Comparison of ENCODE assay signal across 10 cellular contexts in the genomic region with DNA sequence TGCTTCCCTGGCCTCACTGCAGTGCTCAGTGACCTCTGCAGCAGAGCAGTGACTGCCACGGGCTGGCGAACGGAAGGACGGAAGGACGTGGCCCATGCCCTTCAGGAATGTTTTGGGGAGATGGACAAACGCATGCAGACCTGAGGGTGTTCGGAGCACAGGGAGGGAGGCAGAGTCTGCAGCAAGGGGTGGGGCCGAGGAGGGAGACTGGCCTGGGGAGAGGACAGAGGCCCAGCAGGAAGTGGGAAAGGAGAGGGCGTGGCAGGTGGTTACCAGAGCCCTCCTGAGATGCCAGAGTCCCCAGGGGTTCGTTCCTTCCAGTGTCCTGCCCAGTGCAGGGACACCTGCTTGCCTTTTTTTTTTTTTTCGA. TPM values are rescaled to one million over a fixed set of nuclear protein-coding genes. Genes with fewer than 3 reads are reported as not detected.
DNase-seq lines count a peak whose midpoint lies in the region; ATAC-seq, FAIRE-seq and TF ChIP-seq lines count a peak whose summit lies in the region.
"Had no signal": no experiment of that assay in that cellular context is flagged by ENCODE, and none has a peak within 500 bp of the region (broad histone marks: within the 10 kb centered on the region; RNA-seq: fewer than 3 reads in every experiment).

No MANE protein-coding gene starts in this region.

- POLR2A ChIA-PET in A549 (lab: Yijun Ruan, JAX) = no interaction called here

- intact Hi-C loops in breast epithelium (cut with DNase I; ENCODE audit: low total_unique reads) = no loop called here

- H3K4me1 ChIP-seq in A549 = peaks cover 47% of the 10 kb centered on the region
- H3K4me1 ChIP-seq in HUES6 (ENCODE audit: control insufficient read depth, insufficient read depth, low read length) = peaks cover 59% of the 10 kb centered on the region
- H3K4me1 ChIP-seq in breast epithelium = peaks cover 0 to 10% of the 10 kb centered on the region in 2 donors
- peaks cover 0 to 9% of the 10 kb centered on the region in 2 donors for H3K4me1 ChIP-seq in lung (ENCODE audit: control insufficient read depth in 2 of 2, insufficient read depth in 2 of 2, low read length in 2 of 2)

- peak overlapping the region; percentile 96 for H3K9ac ChIP-seq in HUES6 (ENCODE audit: low read length)

- TF ChIP-seq POLR2A in A549 (IDR thresholded peaks at IDR 0.05; ENCODE audit: low read length) = no peak
- no peak for TF ChIP-seq POLR2A in breast epithelium (IDR thresholded peaks at IDR 0.05)

- H3K27ac ChIP-seq in A549 (peak overlapping the region; percentile 37 to 58; a peak in 4 of 6 replicates), HUES6 (ENCODE audit: low read depth, low read length) (peak overlapping the region; percentile 96), breast epithelium (peak overlapping the region; percentile 70 to 74), lung (ENCODE audit: low read depth in 1 of 2, low read length in 1 of 2) (peak overlapping the region in 1 of 2 donors; percentile 80)

- TF ChIP-seq CTCF in A549 (IDR thresholded peaks at IDR 0.05) (no peak), breast epithelium (IDR thresholded peaks at IDR 0.05) (no peak), lung (IDR thresholded peaks at IDR 0.05; ENCODE audit: control extremely low read depth, extremely low read depth) (no peak)

- WGBS in A549 (ENCODE audit: missing lambda C conversion rate) = 81% methylated on average over 11 of the region's 11 CpGs
- 31 to 32% methylated on average over 10 to 11 of the region's 11 CpGs for WGBS in lung, 2 donors

- TF ChIP-seq RAD21 in A549 (conservative IDR thresholded peaks at IDR 0.05 in 1 of 2, IDR thresholded peaks at IDR 0.05 in 1 of 2) = no peak

- no peak for FAIRE-seq in A549 (lab: Jason Lieb, UNC)

- no peak for TF ChIP-seq EP300 in A549 (IDR thresholded peaks at IDR 0.05)

- H3K27me3 ChIP-seq in HUES6 (ENCODE audit: control insufficient read depth, insufficient read depth, low read length) (no peaks in the 10 kb centered on the region), breast epithelium (no peaks in the 10 kb centered on the region), lung (ENCODE audit: control insufficient read depth, insufficient read depth) (no peaks in the 10 kb centered on the region)

- H3K36me3 ChIP-seq in HUES6 (ENCODE audit: control insufficient read depth, insufficient read depth, low read length) = no peaks in the 10 kb centered on the region
- no peaks in the 10 kb centered on the region for H3K36me3 ChIP-seq in breast epithelium
- no peaks in the 10 kb centered on the region for H3K36me3 ChIP-seq in lung (ENCODE audit: control insufficient read depth in 2 of 2, insufficient read depth in 2 of 2, low read length in 2 of 2)

- H3K4me3 ChIP-seq in A549 (no peak overlapping the region), HUES6 (ENCODE audit: low read depth, low read length) (peak overlapping the region; percentile 55), breast epithelium (peak overlapping the region in 1 of 3 donors; percentile 13), lung (no peak overlapping the region)

- no peaks in the 10 kb centered on the region for H3K9me3 ChIP-seq in A549
- no peaks in the 10 kb centered on the region for H3K9me3 ChIP-seq in HUES6 (ENCODE audit: control insufficient read depth, insufficient read depth, low read depth, low read length)
- H3K9me3 ChIP-seq in breast epithelium = no peaks in the 10 kb centered on the region
- no peaks in the 10 kb centered on the region for H3K9me3 ChIP-seq in lung (ENCODE audit: control insufficient read depth in 2 of 2, insufficient read depth in 1 of 2, low read length in 1 of 2)

- ATAC-seq in A549 (peak in 1 of 2 experiments; percentile 19; a peak in 1 of 6 replicates), lung (ENCODE audit: insufficient read depth, low FRiP score) (peak; percentile 61), GM19351 (IDR thresholded peaks at IDR 0.05; ENCODE audit: unreplicated experiment) (no peak), HG03442 (IDR thresholded peaks at IDR 0.05; ENCODE audit: unreplicated experiment) (no peak)

- H3K4me2 ChIP-seq in A549 = peak overlapping the region; percentile 39

- DNase-seq in A549 (ENCODE audit: low read depth in 1 of 2, low spot score in 1 of 2) (no peak), breast epithelium (ENCODE audit: low spot score in 2 of 2) (no peak), lung (ENCODE audit: low spot score) (peak; percentile 74), CD1c-positive myeloid dendritic cell (ENCODE audit: extremely low spot score) (no peak), AML-193 (lab: John Stamatoyannopoulos, UW) (no peak)
- DNase-seq: activated B cell treated with CpG ODN at 0.5 μM for 24 hours, GOT3 had no signal

- CTCF ChIA-PET in A549 (lab: Yijun Ruan, JAX) = interaction anchor here (0.7 to 4.6 kb wide), 5 partner anchors 13 to 72 kb away, joined by 3 to 35 read pairs (median 4); partner anchors contain the start of genes ADORA2B, TTC19 and ZSWIM7

TF ChIP-seq in A549, 52 proteins besides CTCF, POLR2A, EP300 and RAD21 (continues in another document):
- TF ChIP-seq, protein P1, sequence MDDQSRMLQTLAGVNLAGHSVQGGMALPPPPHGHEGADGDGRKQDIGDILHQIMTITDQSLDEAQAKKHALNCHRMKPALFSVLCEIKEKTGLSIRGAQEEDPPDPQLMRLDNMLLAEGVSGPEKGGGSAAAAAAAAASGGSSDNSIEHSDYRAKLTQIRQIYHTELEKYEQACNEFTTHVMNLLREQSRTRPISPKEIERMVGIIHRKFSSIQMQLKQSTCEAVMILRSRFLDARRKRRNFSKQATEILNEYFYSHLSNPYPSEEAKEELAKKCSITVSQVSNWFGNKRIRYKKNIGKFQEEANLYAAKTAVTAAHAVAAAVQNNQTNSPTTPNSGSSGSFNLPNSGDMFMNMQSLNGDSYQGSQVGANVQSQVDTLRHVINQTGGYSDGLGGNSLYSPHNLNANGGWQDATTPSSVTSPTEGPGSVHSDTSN (IDR thresholded peaks at IDR 0.05) = no peak
- TF ChIP-seq NFE2L2 (conservative IDR thresholded peaks at IDR 0.05; ENCODE audit: low read length) (no peak), ELK1 (IDR thresholded peaks at IDR 0.05; ENCODE audit: low read depth, low read length) (no peak), BHLHE40 (IDR thresholded peaks at IDR 0.05; ENCODE audit: low read depth, low read length) (no peak), REST (IDR thresholded peaks at IDR 0.05) (no peak)

RNA-seq across cellular contexts. Expression of gene ADORA2B, which starts 21.9 kb away (rescaled TPM):
- polyA plus RNA-seq in A549 (2011; rRNA removed) (10.2 and 14.4 TPM in 2 replicates), A549 (2017; fragmentation: RNase III; extraction: RNeasy Plus Mini Kit Qiagen cat#74134 plus additional on column Dnase treatment) (5.7 to 6.3 TPM (median 6.2 TPM) in 3 replicates), lung (1 to 10 TPM; 4.7 to 5.8 TPM)
- 6.1 and 8.5 TPM in 2 replicates for polyA plus RNA-seq in A549 (2012; cell fraction: cytosol; rRNA removed)
- 7.3 and 7.9 TPM in 2 replicates for polyA plus RNA-seq in A549 (2012; cell fraction: nucleus; rRNA removed)
- polyA minus RNA-seq in A549 (2011; rRNA and poly(A)+ RNA removed) = 10.2 and 14.4 TPM in 2 replicates
- total RNA-seq in breast epithelium (1 to 10 TPM in 2 of 3 donors, under 1 TPM in 1; 0.48 to 5.6 (median 4.9) TPM), lung (1 to 10 TPM; 4.2 to 9.3 TPM)
- total RNA-seq: activated B cell treated with CpG ODN at 0.5 μM for 24 hours had no signal

RNA-seq across cellular contexts. Expression of gene ZSWIM7, which starts 32.6 kb away (rescaled TPM):
- 65.5 and 72.7 TPM in 2 replicates for polyA plus RNA-seq in A549 (2011; rRNA removed)
- 69.6 and 76.1 TPM in 2 replicates for polyA plus RNA-seq in A549 (2012; cell fraction: cytosol; rRNA removed)
- polyA plus RNA-seq in A549 (2012; cell fraction: nucleus; rRNA removed) = 33.4 and 40.0 TPM in 2 replicates
- polyA plus RNA-seq in A549 (2017; fragmentation: RNase III; extraction: RNeasy Plus Mini Kit Qiagen cat#74134 plus additional on column Dnase treatment) = 56.1 to 62.9 TPM (median 60.0 TPM) in 3 replicates
- 17.1 and 24.2 TPM in 2 replicates for polyA minus RNA-seq in A549 (2011; rRNA and poly(A)+ RNA removed)
- total RNA-seq in breast epithelium = 10 to 100 TPM; 19.7 to 20.9 (median 20.3) TPM
- total RNA-seq in lung = 10 to 100 TPM; 17.9 to 20.5 TPM
- 10 to 100 TPM; 36.4 to 39.1 TPM for polyA plus RNA-seq in lung

RNA-seq across cellular contexts. Expression of gene TTC19, which starts 32.8 kb away (rescaled TPM):
- polyA plus RNA-seq in A549 (2011; rRNA removed) (16.6 and 23.6 TPM in 2 replicates), A549 (2017; fragmentation: RNase III; extraction: RNeasy Plus Mini Kit Qiagen cat#74134 plus additional on column Dnase treatment) (30.3 to 33.7 TPM (median 31.3 TPM) in 3 replicates), lung (10 to 100 TPM; 19.1 to 19.5 TPM)
- polyA plus RNA-seq in A549 (2012; cell fraction: cytosol; rRNA removed) = 7.5 and 11.9 TPM in 2 replicates
- polyA plus RNA-seq in A549 (2012; cell fraction: nucleus; rRNA removed) = 14.8 and 21.5 TPM in 2 replicates
- 19.2 and 20.5 TPM in 2 replicates for polyA minus RNA-seq in A549 (2011; rRNA and poly(A)+ RNA removed)
- total RNA-seq in breast epithelium (100 to 1,000 TPM in 2 of 3 donors, 10 to 100 TPM in 1; 46.4 to 111 (median 105) TPM), lung (10 to 100 TPM; 51.1 to 80.1 TPM)
